18 cellular contexts compared by ENCODE assay signal in genomic region chr11:32581556-32581955, GRCh38.
"Had no signal": no experiment of that assay in that cellular context is flagged by ENCODE, and none has a peak within 500 bp of the region (broad histone marks: within the 10 kb centered on the region; RNA-seq: fewer than 3 reads in every experiment).

No MANE protein-coding gene starts in this region.

- H3K4me3 ChIP-seq: cardiac muscle cell, neural progenitor cell, sigmoid colon, thoracic aorta, upper lobe of right lung had no signal

- ATAC-seq: activated CD8-positive, alpha-beta T cell treated with anti-CD3 and anti-CD28 coated beads, Interleukin-2, amount 10 ng/mL, durations not matched to agents 7 days and 5 days; activated naive CD8-positive, alpha-beta T cell treated with anti-CD3 and anti-CD28 coated beads, Interleukin-2, amount 50 U/mL, for 24 hours; upper lobe of right lung had no signal

- H3K27me3 ChIP-seq: cardiac muscle cell, neural progenitor cell, sigmoid colon, upper lobe of right lung had no signal

- DNase-seq: activated CD4-positive, alpha-beta T cell treated with anti-CD3 and anti-CD28 coated beads, Interleukin-2, amount 10 ng/mL, durations not matched to agents 7 days and 5 days; activated CD4-positive, CD25-positive, alpha-beta regulatory T cell treated with anti-CD3 and anti-CD28 coated beads, Interleukin-2, amount 50 U/mL, for 72 hours; activated CD8-positive, alpha-beta T cell treated with anti-CD3 and anti-CD28 coated beads, Interleukin-2, amount 10 ng/mL, durations not matched to agents 7 days and 5 days; activated gamma-delta T cell; activated naive CD4-positive, alpha-beta T cell treated with anti-CD3 and anti-CD28 coated beads, Interleukin-2, amount 50 U/mL, for 16 hours; activated naive CD8-positive, alpha-beta T cell treated with anti-CD3 and anti-CD28 coated beads, Interleukin-2, amount 50 U/mL, for 24 hours; effector CD4-positive, alpha-beta T cell; glutamatergic neuron; hippocampal formation; sigmoid colon; stimulated activated CD4-positive, alpha-beta T cell treated with anti-CD3 and anti-CD28 coated beads, Interleukin-4, amount 100 ng/mL, for 1 hour; stimulated activated naive CD4-positive, alpha-beta T cell; T-helper 1 cell; upper lobe of right lung; WERI-Rb-1 had no signal

- H3K9ac ChIP-seq: neural progenitor cell had no signal

- H2AFZ ChIP-seq: neural progenitor cell had no signal

- H3K27ac ChIP-seq: cardiac muscle cell, neural progenitor cell, sigmoid colon, thoracic aorta, upper lobe of right lung, WERI-Rb-1 had no signal

- H3K4me2 ChIP-seq: neural progenitor cell had no signal

- H3K9me3 ChIP-seq: sigmoid colon, thoracic aorta, upper lobe of right lung had no signal

- H3K36me3 ChIP-seq: cardiac muscle cell, neural progenitor cell, sigmoid colon, thoracic aorta, upper lobe of right lung had no signal
